In the genomic region with DNA sequence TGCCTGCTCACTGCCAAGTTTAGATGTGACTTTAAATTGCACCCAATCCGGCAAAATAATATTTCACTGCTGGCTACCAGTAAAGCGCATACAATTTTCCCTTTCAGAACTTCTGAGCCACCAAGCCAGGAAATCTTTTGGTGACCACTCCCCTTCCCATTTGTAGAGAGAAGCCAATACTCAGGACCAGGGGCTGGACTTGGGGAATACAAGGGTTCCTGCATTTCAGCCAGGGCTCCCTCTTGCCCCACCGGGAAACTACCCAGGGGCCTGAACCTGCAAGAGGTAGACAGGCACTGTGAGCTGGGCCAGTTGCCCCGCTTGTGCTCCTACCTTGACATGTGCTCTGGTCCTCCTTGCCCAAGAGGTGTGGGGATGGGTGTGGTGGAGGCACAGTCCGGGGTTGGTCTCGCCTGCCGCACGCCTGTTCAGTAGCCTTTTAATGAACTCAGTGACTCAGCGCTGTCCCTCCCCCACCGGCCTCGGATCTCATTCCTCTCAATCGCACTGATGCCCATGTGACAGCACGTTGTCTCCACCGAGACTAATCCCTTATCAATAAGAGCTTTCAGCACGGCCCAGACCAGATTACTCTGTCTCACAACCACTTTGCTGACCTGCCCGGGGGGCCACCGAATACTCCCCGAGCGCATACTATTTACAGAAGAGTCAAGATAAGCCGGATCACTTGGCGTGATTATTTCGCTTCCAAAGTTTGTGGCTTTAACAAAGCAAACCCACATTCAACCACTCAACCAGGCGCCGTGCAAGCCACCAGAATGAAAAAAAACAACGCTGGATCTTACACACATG, we compare ENCODE assay signal across 11 cellular contexts.
A peak's percentile ranks its signal among the peaks of the same experiment; 100 is the strongest.
DNase-seq lines count a peak whose midpoint lies in the region; ATAC-seq, FAIRE-seq and TF ChIP-seq lines count a peak whose summit lies in the region.
"Had no signal": no experiment of that assay in that cellular context is flagged by ENCODE, and none has a peak within 500 bp of the region (broad histone marks: within the 10 kb centered on the region; RNA-seq: fewer than 3 reads in every experiment).

No MANE protein-coding gene starts in this region.

- no peak overlapping the region for H3K4me2 ChIP-seq in endothelial cell of umbilical vein (ENCODE audit: insufficient read depth, low read length)
- H3K4me2 ChIP-seq in mesenchymal stem cell (ENCODE audit: low read length, poor library complexity, severe bottlenecking) = no peak overlapping the region

- intact Hi-C loops in endothelial cell of umbilical vein (cut with micrococcal nuclease) (no loop called here), aorta (cut with DNase I) (no loop called here)
- intact Hi-C loops in CD8-positive, alpha-beta T cell (cut with DNase I, micrococcal nuclease) = loop anchor here in 1 of 2 experiments (10.0 kb wide), 1 partner anchor 208 kb away; no protein-coding TSS in a partner anchor
- intact Hi-C loops in CD4-positive, alpha-beta memory T cell (cut with micrococcal nuclease) = no loop called here

- no TSS peak for BruUV-seq in endothelial cell of umbilical vein (replicated peaks; lab: Mats Ljungman, UMichigan)

- no peak overlapping the region for H2BK12ac ChIP-seq in mesenchymal stem cell (ENCODE audit: low read length in 2 of 2)

- peaks cover 9% of the 10 kb centered on the region for H3K4me1 ChIP-seq in endothelial cell of umbilical vein (ENCODE audit: control insufficient read depth, extremely low read depth, insufficient read depth, low read length)
- H3K4me1 ChIP-seq in mesenchymal stem cell (ENCODE audit: control insufficient read depth, insufficient read depth, low read depth, low read length) = peaks cover 6% of the 10 kb centered on the region
- no peaks in the 10 kb centered on the region for H3K4me1 ChIP-seq in aorta (ENCODE audit: control insufficient read depth in 1 of 2, insufficient read depth in 2 of 2, low read length in 2 of 2)
- no peaks in the 10 kb centered on the region for H3K4me1 ChIP-seq in CD8-positive, alpha-beta T cell (ENCODE audit: insufficient read depth, low read length)
- H3K4me1 ChIP-seq in CD4-positive, alpha-beta memory T cell (ENCODE audit: insufficient read depth, low read length) = no peaks in the 10 kb centered on the region
- H3K4me1 ChIP-seq: uterus had no signal

- TF ChIP-seq POLR2A in endothelial cell of umbilical vein (IDR thresholded peaks at IDR 0.05; ENCODE audit: low read depth, low read length) = no peak

- no peaks in the 10 kb centered on the region for H3K9me3 Mint-ChIP-seq in CD8-positive, alpha-beta T cell
- no peaks in the 10 kb centered on the region for H3K9me3 Mint-ChIP-seq in CD4-positive, alpha-beta memory T cell

- no peaks in the 10 kb centered on the region for H3K36me3 ChIP-seq in endothelial cell of umbilical vein (ENCODE audit: control insufficient read depth in 2 of 2, extremely low read depth in 1 of 2, insufficient read depth in 2 of 2, low read length in 2 of 2)
- no peaks in the 10 kb centered on the region for H3K36me3 ChIP-seq in mesenchymal stem cell (ENCODE audit: control insufficient read depth in 1 of 2, insufficient read depth in 2 of 2, low read depth in 1 of 2, low read length in 2 of 2)
- no peaks in the 10 kb centered on the region for H3K36me3 ChIP-seq in aorta (ENCODE audit: control insufficient read depth in 1 of 2, insufficient read depth in 2 of 2, low read length in 1 of 2)
- H3K36me3 ChIP-seq in CD8-positive, alpha-beta T cell (ENCODE audit: insufficient read depth, low read length) = no peaks in the 10 kb centered on the region
- H3K36me3 ChIP-seq in CD4-positive, alpha-beta memory T cell (ENCODE audit: insufficient read depth, low read length) = no peaks in the 10 kb centered on the region
- H3K36me3 ChIP-seq: uterus had no signal

- no peak overlapping the region for H2AK5ac ChIP-seq in mesenchymal stem cell (ENCODE audit: low read length, severe bottlenecking)

- H3K9ac ChIP-seq in endothelial cell of umbilical vein (replicated peaks; ENCODE audit: extremely low read depth, insufficient read depth, low read length) = no peak overlapping the region
- H3K9ac ChIP-seq in mesenchymal stem cell (ENCODE audit: low read length) = no peak overlapping the region

- FAIRE-seq in endothelial cell of umbilical vein (lab: Jason Lieb, UNC) = peak; percentile 59

- H3K4ac ChIP-seq in mesenchymal stem cell (ENCODE audit: low read depth in 1 of 2, low read length in 2 of 2) = peak overlapping the region in 1 of 2 experiments; percentile 6

- no peaks in the 10 kb centered on the region for H3K9me1 ChIP-seq in endothelial cell of umbilical vein (replicated peaks; ENCODE audit: control insufficient read depth, extremely low read depth, insufficient read depth, low read length)

- TF ChIP-seq CTCF in endothelial cell of umbilical vein (IDR thresholded peaks at IDR 0.05; ENCODE audit: extremely low read depth in 1 of 2, insufficient read depth in 1 of 2, low read depth in 1 of 2, low read length in 2 of 2) = no peak
- TF ChIP-seq CTCF in CD8-positive, alpha-beta T cell (IDR thresholded peaks at IDR 0.05) = no peak

- WGBS in mesenchymal stem cell = 36% methylated on average over 22 of the region's 25 CpGs
- WGBS in aorta, 2 donors = 84 to 87% methylated on average over 25 of the region's 25 CpGs

- H3K27ac Mint-ChIP-seq in CD8-positive, alpha-beta T cell = no peak overlapping the region
- no peak overlapping the region for H3K27ac Mint-ChIP-seq in CD4-positive, alpha-beta memory T cell

- peak overlapping the region; percentile 24 for H4K8ac ChIP-seq in mesenchymal stem cell (ENCODE audit: low read length)

- H3K4me3 ChIP-seq in endothelial cell of umbilical vein (replicated peaks in 1 of 3; ENCODE audit: insufficient read depth in 1 of 3, low read depth in 1 of 3, low read length in 3 of 3) (no peak overlapping the region), mesenchymal stem cell (ENCODE audit: insufficient read depth in 1 of 2, low read depth in 1 of 2, low read length in 2 of 2) (peak overlapping the region in 1 of 2 experiments; percentile 27), aorta (ENCODE audit: low read length in 2 of 2) (no peak overlapping the region)
- no peak overlapping the region for H3K4me3 ChIP-seq in CD8-positive, alpha-beta T cell (ENCODE audit: low read depth, low read length)
- H3K4me3 ChIP-seq in CD4-positive, alpha-beta memory T cell (ENCODE audit: low read length in 2 of 2) = no peak overlapping the region
- H3K4me3 ChIP-seq: uterus had no signal

- peaks cover 28% of the 10 kb centered on the region for H3K79me1 ChIP-seq in mesenchymal stem cell (replicated peaks; ENCODE audit: low read length, poor library complexity, severe bottlenecking)

- no peak overlapping the region for H2BK15ac ChIP-seq in mesenchymal stem cell (ENCODE audit: low read depth, poor library complexity, severe bottlenecking)

- no peak overlapping the region for H3K23ac ChIP-seq in mesenchymal stem cell (ENCODE audit: low read length in 2 of 2)

- H3K9me3 ChIP-seq in endothelial cell of umbilical vein (replicated peaks; ENCODE audit: control insufficient read depth, insufficient read depth, low read length) (no peaks in the 10 kb centered on the region), mesenchymal stem cell (ENCODE audit: control insufficient read depth, low read length) (no peaks in the 10 kb centered on the region), aorta (ENCODE audit: control insufficient read depth, low read length) (no peaks in the 10 kb centered on the region)
- no peaks in the 10 kb centered on the region for H3K9me3 ChIP-seq in CD8-positive, alpha-beta T cell (ENCODE audit: low read length)
- no peaks in the 10 kb centered on the region for H3K9me3 ChIP-seq in CD4-positive, alpha-beta memory T cell (ENCODE audit: control insufficient read depth in 1 of 2, low read length in 2 of 2)
- H3K9me3 ChIP-seq: uterus had no signal

- H2AFZ ChIP-seq in endothelial cell of umbilical vein (ENCODE audit: low read depth, low read length) = no peak overlapping the region
- no peak overlapping the region for H2AFZ ChIP-seq in mesenchymal stem cell (ENCODE audit: low read depth, low read length)

- no peaks in the 10 kb centered on the region for H4K20me1 ChIP-seq in endothelial cell of umbilical vein (replicated peaks; ENCODE audit: control insufficient read depth, extremely low read depth, insufficient read depth, low read length)

- ATAC-seq in aorta (ENCODE audit: low FRiP score) = peak; percentile 53
- no peak for ATAC-seq in CD8-positive, alpha-beta T cell
- no peak for ATAC-seq in GM21619 (IDR thresholded peaks at IDR 0.05; ENCODE audit: unreplicated experiment)

- DNase-seq in NCI-H82 treated with DMSO at 0.1 percent for 48 hours (lab: John Stamatoyannopoulos, UW; ENCODE audit: unreplicated experiment) = peak; percentile 97
- peak; percentile 42 for DNase-seq in endothelial cell of umbilical vein (ENCODE audit: low read depth, low spot score)
- peak; percentile 80 for DNase-seq in mesenchymal stem cell
- DNase-seq in aorta = no peak
- no peak for DNase-seq in CD8-positive, alpha-beta T cell
- DNase-seq in CD4-positive, alpha-beta memory T cell = no peak
- DNase-seq: activated CD4-positive, alpha-beta T cell treated with anti-CD3 and anti-CD28 coated beads, Interleukin-2, amount 50 U/mL, for 1 hour; HCEC 1CT; stimulated activated CD4-positive, alpha-beta T cell treated with anti-CD3 and anti-CD28 coated beads, Interleukin-4, amount 100 ng/mL, for 1 hour; uterus had no signal

- dilution Hi-C loops in endothelial cell of umbilical vein (cut with MboI; ENCODE audit: extremely low pct_ligation_motif_present, low sequenced_read_pairs) = no loop called here

- H3K27ac ChIP-seq in endothelial cell of umbilical vein (ENCODE audit: insufficient read depth, low read depth, low read length) (no peak overlapping the region), mesenchymal stem cell (ENCODE audit: low read length, poor library complexity, severe bottlenecking) (no peak overlapping the region), aorta (ENCODE audit: low read depth in 1 of 2, low read length in 2 of 2) (no peak overlapping the region)
- no peak overlapping the region for H3K27ac ChIP-seq in CD8-positive, alpha-beta T cell (ENCODE audit: low read depth, low read length)
- H3K27ac ChIP-seq in CD4-positive, alpha-beta memory T cell (ENCODE audit: low read depth, low read length) = no peak overlapping the region
- H3K27ac ChIP-seq: uterus had no signal

- no peaks in the 10 kb centered on the region for H3K36me3 Mint-ChIP-seq in CD8-positive, alpha-beta T cell
- H3K36me3 Mint-ChIP-seq in CD4-positive, alpha-beta memory T cell = no peaks in the 10 kb centered on the region

- POLR2A ChIA-PET in endothelial cell of umbilical vein (lab: Charles Lee) = no interaction called here
- POLR2A ChIA-PET in CD8-positive, alpha-beta T cell (lab: Charles Lee) = interaction anchor here (0.6 kb wide), 1 partner anchor 38 kb away, joined by 3 read pairs; no protein-coding TSS in a partner anchor
- POLR2A ChIA-PET in CD4-positive, alpha-beta memory T cell (lab: Charles Lee; ENCODE audit: partially characterized antibody) = no interaction called here

- H2BK120ac ChIP-seq in mesenchymal stem cell (ENCODE audit: low read depth, low read length) = peak overlapping the region; percentile 71

- H4K91ac ChIP-seq in mesenchymal stem cell (ENCODE audit: low read length) = no peak overlapping the region

- no peak overlapping the region for H3K4me3 Mint-ChIP-seq in CD8-positive, alpha-beta T cell
- no peak overlapping the region for H3K4me3 Mint-ChIP-seq in CD4-positive, alpha-beta memory T cell

- H3K14ac ChIP-seq in mesenchymal stem cell (ENCODE audit: low read length in 2 of 2) = no peak overlapping the region

- CTCF ChIA-PET in endothelial cell of umbilical vein (lab: Charles Lee) = interaction anchor here (1.4 to 1.8 kb wide), 4 partner anchors 11 to 118 kb away, joined by 3 to 6 read pairs (median 6); no protein-coding TSS in a partner anchor
- CTCF ChIA-PET in CD8-positive, alpha-beta T cell (lab: Charles Lee) = no interaction called here
- CTCF ChIA-PET in CD4-positive, alpha-beta memory T cell (lab: Charles Lee; ENCODE audit: partially characterized antibody) = no interaction called here

- no peaks in the 10 kb centered on the region for H3K27me3 Mint-ChIP-seq in CD8-positive, alpha-beta T cell (ENCODE audit: low read depth)
- no peaks in the 10 kb centered on the region for H3K27me3 Mint-ChIP-seq in CD4-positive, alpha-beta memory T cell

- H3K27me3 ChIP-seq in endothelial cell of umbilical vein (ENCODE audit: control insufficient read depth in 2 of 2, insufficient read depth in 2 of 2, low read length in 2 of 2) = no peaks in the 10 kb centered on the region
- no peaks in the 10 kb centered on the region for H3K27me3 ChIP-seq in mesenchymal stem cell (ENCODE audit: control insufficient read depth in 1 of 2, insufficient read depth in 1 of 2, low read length in 2 of 2)
- H3K27me3 ChIP-seq in aorta (ENCODE audit: control insufficient read depth in 1 of 2, insufficient read depth in 2 of 2, low read length in 1 of 2) = no peaks in the 10 kb centered on the region
- H3K27me3 ChIP-seq in CD8-positive, alpha-beta T cell (ENCODE audit: insufficient read depth, low read length) = no peaks in the 10 kb centered on the region
- H3K27me3 ChIP-seq in CD4-positive, alpha-beta memory T cell (ENCODE audit: insufficient read depth, low read length) = no peaks in the 10 kb centered on the region
- H3K27me3 ChIP-seq: uterus had no signal

- H3K79me2 ChIP-seq in endothelial cell of umbilical vein (ENCODE audit: control insufficient read depth, insufficient read depth, low read length) = no peaks in the 10 kb centered on the region

- H3K4me1 Mint-ChIP-seq in CD8-positive, alpha-beta T cell (ENCODE audit: low read depth) = peaks cover 5% of the 10 kb centered on the region
- H3K4me1 Mint-ChIP-seq in CD4-positive, alpha-beta memory T cell = peaks cover 0 to 8% (median under 1%) of the 10 kb centered on the region in 4 donors

- H3K18ac ChIP-seq in mesenchymal stem cell (ENCODE audit: low read depth in 1 of 2, low read length in 2 of 2) = peak overlapping the region; percentile 34 to 66

- H2BK5ac ChIP-seq in mesenchymal stem cell (ENCODE audit: low read depth, low read length, poor library complexity, severe bottlenecking) = no peak overlapping the region

Comparison
In these comparisons a context has a peak if more than half of its experiments do, and no peak if none do; other contexts are left out.
1. DNase-seq: peak in NCI-H82 treated with DMSO at 0.1 percent for 48 hours (single experiment), endothelial cell of umbilical vein (single experiment) and mesenchymal stem cell (single experiment); none in aorta (0 of 2), CD8-positive, alpha-beta T cell (0 of 7) and CD4-positive, alpha-beta memory T cell (0 of 5).